ENCODE assay signal across 16 cellular contexts in genomic region chr9:95938724-95939123, GRCh38.
DNase-seq lines count a peak whose midpoint lies in the region; ATAC-seq and TF ChIP-seq lines count a peak whose summit lies in the region.
"Had no signal": no experiment of that assay in that cellular context is flagged by ENCODE, and none has a peak within 500 bp of the region (broad histone marks: within the 10 kb centered on the region; RNA-seq: fewer than 3 reads in every experiment).

No MANE protein-coding gene starts in this region.

- H3K27ac Mint-ChIP-seq in HFFc6: no peak overlapping the region
- H3K27ac Mint-ChIP-seq in neural progenitor cell: no peak overlapping the region
- H3K27ac Mint-ChIP-seq: CD14-positive monocyte had no signal

- H3K27me3 ChIP-seq in neural progenitor cell: no peaks in the 10 kb centered on the region

- in situ Hi-C loops in astrocyte of the spinal cord (cut with HindIII; ENCODE audit: low sequenced_read_pairs): no loop called here

- DNase-seq in HFFc6 (no peak), astrocyte of the spinal cord (ENCODE audit: low read depth, low spot score) (no peak), iris pigment epithelial cell (ENCODE audit: low read depth) (peak; percentile 12), neural progenitor cell (ENCODE audit: low spot score) (no peak), SHP77 treated with DMSO at 0.1 percent for 48 hours (lab: John Stamatoyannopoulos, UW) (no peak)
- DNase-seq in activated CD4-positive, alpha-beta T cell treated with anti-CD3 and anti-CD28 coated beads, Interleukin-2, amount 50 U/mL, for 48 hours: no peak
- DNase-seq: DMS 273 treated with DMSO at 0.1 percent for 48 hours, GDM1, NCI-H187 treated with DMSO at 0.1 percent for 48 hours, NCI-H2171, NCI-H446, NCI-H69 had no signal

- H3K4me1 ChIP-seq in neural progenitor cell: no peaks in the 10 kb centered on the region

- H3K36me3 Mint-ChIP-seq in HFFc6 (ENCODE audit: low read depth) (peaks cover 54% of the 10 kb centered on the region), neural progenitor cell (peaks cover 72% of the 10 kb centered on the region)

- no peaks in the 10 kb centered on the region for H3K79me2 ChIP-seq in neural progenitor cell (ENCODE audit: low read depth)

- no peaks in the 10 kb centered on the region for H3K9me3 Mint-ChIP-seq in HFFc6
- H3K9me3 Mint-ChIP-seq in neural progenitor cell: peaks cover 6% of the 10 kb centered on the region

- no peaks in the 10 kb centered on the region; the same call in 1 of the 2 replicates for H3K27me3 Mint-ChIP-seq in HFFc6 (ENCODE audit: insufficient read depth)
- no peaks in the 10 kb centered on the region for H3K27me3 Mint-ChIP-seq in neural progenitor cell (ENCODE audit: insufficient read depth, low read depth)

- H3K9me3 ChIP-seq in neural progenitor cell (ENCODE audit: low read depth): no peaks in the 10 kb centered on the region

- H3K4me3 ChIP-seq in astrocyte of the spinal cord (ENCODE audit: low read depth, low read length) (no peak overlapping the region), neural progenitor cell (no peak overlapping the region)

- H3K9ac ChIP-seq in neural progenitor cell: no peak overlapping the region

- H3K4me2 ChIP-seq in neural progenitor cell: no peak overlapping the region

- H4K20me1 ChIP-seq in neural progenitor cell (ENCODE audit: low read depth): no peaks in the 10 kb centered on the region

- H3F3A ChIP-seq in neural progenitor cell (ENCODE audit: low read depth): no peaks in the 10 kb centered on the region

- H3K4me1 Mint-ChIP-seq in HFFc6 (ENCODE audit: low read depth) (peaks cover 7% of the 10 kb centered on the region; the same call in 1 of the 2 replicates), neural progenitor cell (no peaks in the 10 kb centered on the region)
- H3K4me1 Mint-ChIP-seq: CD14-positive monocyte had no signal

- H3K4me3 Mint-ChIP-seq in HFFc6: no peak overlapping the region
- no peak overlapping the region for H3K4me3 Mint-ChIP-seq in neural progenitor cell
- H3K4me3 Mint-ChIP-seq: CD14-positive monocyte had no signal

- H3K36me3 ChIP-seq in neural progenitor cell: peaks cover 45% of the 10 kb centered on the region

- 0 out of 2 replicates have a peak, but pooled peaks have one; percentile 10 for TF ChIP-seq CTCF in 22Rv1 (IDR thresholded peaks at IDR 0.05)
- TF ChIP-seq CTCF in HFFc6 (IDR thresholded peaks at IDR 0.05): peak; percentile 74
- peak; percentile 24 for TF ChIP-seq CTCF in astrocyte of the spinal cord (IDR thresholded peaks at IDR 0.05; ENCODE audit: low read depth, low read length)
- TF ChIP-seq CTCF in neural progenitor cell (IDR thresholded peaks at IDR 0.05): no peak

- no peak overlapping the region for H2AFZ ChIP-seq in neural progenitor cell (replicated peaks)

- ATAC-seq in GM21825 (IDR thresholded peaks at IDR 0.05; ENCODE audit: unreplicated experiment): no peak

- no peak overlapping the region for H3K27ac ChIP-seq in 22Rv1
- H3K27ac ChIP-seq in neural progenitor cell: no peak overlapping the region
- H3K27ac ChIP-seq: HL-60 had no signal
